In the genomic region with DNA sequence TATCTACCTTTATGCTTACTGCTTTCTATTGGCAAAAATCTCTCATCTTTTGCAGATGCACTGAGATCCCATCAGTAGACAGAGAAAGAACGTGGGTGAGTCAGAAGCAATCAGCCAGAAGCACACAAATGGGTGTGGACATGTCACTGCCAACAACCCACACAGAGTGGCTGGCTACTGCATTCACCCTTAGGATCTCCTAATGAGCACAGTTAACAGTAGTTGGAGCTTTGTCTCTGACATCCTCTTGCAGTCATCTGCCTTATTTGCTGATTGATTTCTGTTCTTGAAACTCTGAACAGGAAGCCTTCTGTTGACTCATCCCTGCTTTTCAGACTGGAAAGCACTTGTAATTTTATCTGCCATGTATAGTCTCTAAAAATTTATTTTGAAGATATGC, we compare ENCODE assay signal across 12 cellular contexts.
DNase-seq lines count a peak whose midpoint lies in the region; ATAC-seq, FAIRE-seq and TF ChIP-seq lines count a peak whose summit lies in the region.
"Had no signal": no experiment of that assay in that cellular context is flagged by ENCODE, and none has a peak within 500 bp of the region (broad histone marks: within the 10 kb centered on the region; RNA-seq: fewer than 3 reads in every experiment).

No MANE protein-coding gene starts in this region.

- FAIRE-seq in GM19239 (lab: Jason Lieb, UNC): peak; percentile 4

- H3K36me3 ChIP-seq in H7 (replicated peaks; ENCODE audit: control insufficient read depth, insufficient read depth, low read length): no peaks in the 10 kb centered on the region
- H3K36me3 ChIP-seq: SJCRH30 had no signal

- no peaks in the 10 kb centered on the region for H3K9me3 Mint-ChIP-seq in T-helper 1 cell treated with Interleukin-12 subunit alpha and Interleukin-12 subunit beta and Interleukin-4 antibody, amounts not matched to agents 30 μg/mL and 1 μg/mL, for 36 hours
- H3K9me3 Mint-ChIP-seq: memory B cell had no signal

- peaks cover 21% of the 10 kb centered on the region for H3K4me1 Mint-ChIP-seq in T-helper 1 cell treated with Interleukin-12 subunit alpha and Interleukin-12 subunit beta and Interleukin-4 antibody, amounts not matched to agents 30 μg/mL and 1 μg/mL, for 36 hours (ENCODE audit: low read depth)
- H3K4me1 Mint-ChIP-seq: memory B cell had no signal

- no peak overlapping the region for H3K4me3 ChIP-seq in H7 (ENCODE audit: insufficient read depth, low read depth, low read length)
- H3K4me3 ChIP-seq: SJCRH30 had no signal

- no peaks in the 10 kb centered on the region for H3K36me3 Mint-ChIP-seq in T-helper 1 cell treated with Interleukin-12 subunit alpha and Interleukin-12 subunit beta and Interleukin-4 antibody, amounts not matched to agents 30 μg/mL and 1 μg/mL, for 36 hours (ENCODE audit: low read depth)
- H3K36me3 Mint-ChIP-seq: memory B cell had no signal

- H3K27me3 ChIP-seq in H7 (ENCODE audit: control insufficient read depth, insufficient read depth, low read length): no peaks in the 10 kb centered on the region
- H3K27me3 ChIP-seq: foreskin keratinocyte, SJCRH30 had no signal

- DNase-seq in activated CD4-positive, alpha-beta T cell treated with anti-CD3 and anti-CD28 coated beads for 48 hours: peak; percentile 67
- DNase-seq in activated CD4-positive, alpha-beta T cell treated with anti-CD3 and anti-CD28 coated beads, Interleukin-2, amount 50 U/mL, for 4 hours: no peak
- DNase-seq in GM19239 (ENCODE audit: insufficient read length, low spot score) (peak; percentile 1), HEK293T (ENCODE audit: extremely low spot score) (no peak), H7 (no peak)
- peak; percentile 5 to 19 for DNase-seq in stimulated activated CD4-positive, alpha-beta T cell treated with anti-CD3 and anti-CD28 coated beads, Interleukin-2, amount 100 ng/mL, for 48 hours
- DNase-seq: NCI-H2081, SJCRH30 had no signal

- CTCF ChIA-PET in HEK293T (lab: Yijun Ruan, JAX): no interaction called here

- POLR2A ChIA-PET in HEK293T (lab: Yijun Ruan, JAX): no interaction called here

- ATAC-seq in GM21717 (IDR thresholded peaks at IDR 0.05; ENCODE audit: unreplicated experiment): no peak
- ATAC-seq: foreskin keratinocyte had no signal

- peaks cover 20% of the 10 kb centered on the region for H3K27me3 Mint-ChIP-seq in T-helper 1 cell treated with Interleukin-12 subunit alpha and Interleukin-12 subunit beta and Interleukin-4 antibody, amounts not matched to agents 30 μg/mL and 1 μg/mL, for 36 hours (ENCODE audit: low read depth)

- H3K4me3 Mint-ChIP-seq in T-helper 1 cell treated with Interleukin-12 subunit alpha and Interleukin-12 subunit beta and Interleukin-4 antibody, amounts not matched to agents 30 μg/mL and 1 μg/mL, for 36 hours: no peak overlapping the region
- H3K4me3 Mint-ChIP-seq: memory B cell had no signal

- H3K27ac Mint-ChIP-seq in T-helper 1 cell treated with Interleukin-12 subunit alpha and Interleukin-12 subunit beta and Interleukin-4 antibody, amounts not matched to agents 30 μg/mL and 1 μg/mL, for 36 hours: peak overlapping the region; percentile 8
- H3K27ac Mint-ChIP-seq: memory B cell had no signal

TF ChIP-seq in HEK293T, 16 proteins besides CTCF, POLR2A, EP300 and RAD21:
- TF ChIP-seq SUZ12 (IDR thresholded peaks at IDR 0.05): no peak
- TF ChIP-seq ELF4 (IDR thresholded peaks at IDR 0.05): no peak

Comparison
In these comparisons a context has a peak if more than half of its experiments do, and no peak if none do; other contexts are left out.
1. DNase-seq: peak in activated CD4-positive, alpha-beta T cell treated with anti-CD3 and anti-CD28 coated beads for 48 hours (single experiment), GM19239 (single experiment) and stimulated activated CD4-positive, alpha-beta T cell treated with anti-CD3 and anti-CD28 coated beads, Interleukin-2, amount 100 ng/mL, for 48 hours (2 of 2); none in activated CD4-positive, alpha-beta T cell treated with anti-CD3 and anti-CD28 coated beads, Interleukin-2, amount 50 U/mL, for 4 hours (0 of 2), HEK293T (single experiment) and H7 (single experiment).